In genomic region chr5:70932560-70932959, GRCh38 we compare ENCODE assay signal across 1 cellular context. TPM values are rescaled to one million over a fixed set of nuclear protein-coding genes. Genes with fewer than 3 reads are reported as not detected.
"Had no signal": no experiment of that assay in that cellular context is flagged by ENCODE, and none has a peak within 500 bp of the region (broad histone marks: within the 10 kb centered on the region; RNA-seq: fewer than 3 reads in every experiment).

No MANE protein-coding gene starts in this region.

RNA-seq across cellular contexts. Expression of gene SERF1A, which starts 32.1 kb away (rescaled TPM):
- total RNA-seq: ascending aorta had no signal
